Comparison of ENCODE assay signal across 8 cellular contexts in genomic region chr1:156081174-156082110, GRCh38.
DNase-seq lines count a peak whose midpoint lies in the region; ATAC-seq and TF ChIP-seq lines count a peak whose summit lies in the region.

No MANE protein-coding gene starts in this region.

- no peak for ATAC-seq in GM21423 (IDR thresholded peaks at IDR 0.05; ENCODE audit: unreplicated experiment)
- ATAC-seq in GM19452 (IDR thresholded peaks at IDR 0.05; ENCODE audit: unreplicated experiment): no peak
- no peak for ATAC-seq in HG03108 (IDR thresholded peaks at IDR 0.05; ENCODE audit: unreplicated experiment)
- no peak for ATAC-seq in HG03175 (IDR thresholded peaks at IDR 0.05; ENCODE audit: unreplicated experiment)

- in situ Hi-C loops in astrocyte of the spinal cord (cut with HindIII; ENCODE audit: low sequenced_read_pairs): no loop called here

- no peak for TF ChIP-seq CTCF in astrocyte of the spinal cord (IDR thresholded peaks at IDR 0.05; ENCODE audit: low read depth, low read length)

- peaks cover 10% of the 10 kb centered on the region for H3K36me3 ChIP-seq in HUES6 (ENCODE audit: control insufficient read depth, insufficient read depth, low read length)
- H3K36me3 ChIP-seq in muscle layer of duodenum (ENCODE audit: control insufficient read depth in 1 of 2, insufficient read depth in 2 of 2, low read length in 2 of 2): no peaks in the 10 kb centered on the region

- H3K27ac ChIP-seq in HUES6 (ENCODE audit: low read depth, low read length) (peak overlapping the region; percentile 74; the same call in 1 of the 2 replicates), muscle layer of duodenum (ENCODE audit: low read length) (no peak overlapping the region)

- DNase-seq in AG08396 (ENCODE audit: low spot score) (peak; percentile 54), astrocyte of the spinal cord (ENCODE audit: low read depth, low spot score) (no peak)

- peaks cover 51% of the 10 kb centered on the region for H3K4me1 ChIP-seq in HUES6 (ENCODE audit: control insufficient read depth, insufficient read depth, low read length)
- peaks cover 0 to 28% of the 10 kb centered on the region in 2 donors for H3K4me1 ChIP-seq in muscle layer of duodenum (ENCODE audit: control insufficient read depth in 1 of 2, insufficient read depth in 2 of 2, low read length in 2 of 2)

- H3K9me3 ChIP-seq in HUES6 (ENCODE audit: control insufficient read depth, insufficient read depth, low read depth, low read length) (no peaks in the 10 kb centered on the region), muscle layer of duodenum (ENCODE audit: control insufficient read depth in 1 of 2, low read length in 2 of 2) (no peaks in the 10 kb centered on the region)

- H3K27me3 ChIP-seq in HUES6 (ENCODE audit: control insufficient read depth, insufficient read depth, low read length) (no peaks in the 10 kb centered on the region), muscle layer of duodenum (ENCODE audit: low read depth, low read length) (peaks cover 4% of the 10 kb centered on the region)

- peak overlapping the region; percentile 81 for H3K4me3 ChIP-seq in HUES6 (ENCODE audit: low read depth, low read length)
- peak overlapping the region; percentile 86 for H3K4me3 ChIP-seq in astrocyte of the spinal cord (ENCODE audit: low read depth, low read length)
- peak overlapping the region; percentile 73 to 87 for H3K4me3 ChIP-seq in muscle layer of duodenum (ENCODE audit: low read depth in 1 of 2, low read length in 2 of 2)

- peak overlapping the region; percentile 94 for H3K9ac ChIP-seq in HUES6 (ENCODE audit: low read length)
